In genomic region chr2:200373973-200374416, GRCh38 we compare ENCODE assay signal across 7 cellular contexts.
DNase-seq lines count a peak whose midpoint lies in the region; ATAC-seq and TF ChIP-seq lines count a peak whose summit lies in the region.

No MANE protein-coding gene starts in this region.

- peak; percentile 93 for ATAC-seq in GM18858 (IDR thresholded peaks at IDR 0.05; ENCODE audit: unreplicated experiment)
- ATAC-seq in HCT116: no peak
- ATAC-seq in upper lobe of left lung (ENCODE audit: low FRiP score in 2 of 2): no peak

- no peak overlapping the region for H3K27ac ChIP-seq in HCT116 (ENCODE audit: low read depth, low read length)
- H3K27ac ChIP-seq in esophagus squamous epithelium: peak overlapping the region; percentile 30 to 50 (median 44)
- H3K27ac ChIP-seq in upper lobe of left lung: peak overlapping the region in 3 of 4 donors; percentile 45 to 67 (median 67)

- H4K20me1 ChIP-seq in HCT116 (ENCODE audit: insufficient read depth): no peaks in the 10 kb centered on the region

- intact Hi-C loops in HCT116 (cut with micrococcal nuclease): no loop called here
- intact Hi-C loops in esophagus squamous epithelium (cut with DNase I): no loop called here

- H3K9me3 ChIP-seq in HCT116 (ENCODE audit: control insufficient read depth in 1 of 2, insufficient read depth in 1 of 2, low read depth in 1 of 2, low read length in 2 of 2) (no peaks in the 10 kb centered on the region), esophagus squamous epithelium (no peaks in the 10 kb centered on the region), upper lobe of left lung (no peaks in the 10 kb centered on the region)

- 20 to 28% methylated on average over 5 of the region's 5 CpGs for WGBS in esophagus squamous epithelium, 2 donors
- WGBS in upper lobe of left lung, 2 donors: 32 to 48% methylated on average over 5 of the region's 5 CpGs

- RAD21 ChIA-PET in HCT116 (lab: Charles Lee; ENCODE audit: low non-redundant PET in 1 of 2, low total read pairs in 2 of 2, uncharacterized antibody in 2 of 2, unreplicated experiment in 2 of 2): no interaction called here

- no peak for TF ChIP-seq RAD21 in HCT116 (IDR thresholded peaks at IDR 0.05; ENCODE audit: low read depth)

- H3K9me2 ChIP-seq in HCT116 (ENCODE audit: insufficient read depth): no peaks in the 10 kb centered on the region

- DNase-seq in HCT116 (ENCODE audit: low read depth, low spot score) (no peak), NAMALWA (ENCODE audit: low spot score) (peak; percentile 61), esophagus squamous epithelium (lab: John Stamatoyannopoulos, UW) (no peak), upper lobe of left lung (peak in 1 of 2 donors; percentile 36), GM03348 (ENCODE audit: low spot score) (no peak), NCI-H2029 treated with DMSO at 0.1 percent for 48 hours (lab: John Stamatoyannopoulos, UW) (no peak)

- BruUV-seq in HCT116 (replicated peaks; lab: Mats Ljungman, UMichigan): no TSS peak

- H3K36me3 ChIP-seq in HCT116 (ENCODE audit: control insufficient read depth in 1 of 2, insufficient read depth in 2 of 2, low read length in 2 of 2): no peaks in the 10 kb centered on the region
- no peaks in the 10 kb centered on the region for H3K36me3 ChIP-seq in esophagus squamous epithelium
- H3K36me3 ChIP-seq in upper lobe of left lung: no peaks in the 10 kb centered on the region

- H2AFZ ChIP-seq in HCT116 (ENCODE audit: low read depth, low read length, poor library complexity, severe bottlenecking): no peak overlapping the region

- TF ChIP-seq POLR2A in HCT116 (IDR thresholded peaks at IDR 0.05; ENCODE audit: borderline replicate concordance, extremely low read depth, insufficient read depth, insufficient read length) (no peak), esophagus squamous epithelium (IDR thresholded peaks at IDR 0.05) (no peak), upper lobe of left lung (IDR thresholded peaks at IDR 0.05) (no peak)

- H3K4me1 ChIP-seq in HCT116 (ENCODE audit: control insufficient read depth in 1 of 2, insufficient read depth in 2 of 2, low read length in 2 of 2) (peaks cover 42 to 69% of the 10 kb centered on the region in 2 experiments), esophagus squamous epithelium (peaks cover 0 to 70% (median 11%) of the 10 kb centered on the region in 3 donors), upper lobe of left lung (peaks cover 25 to 50% (median 37%) of the 10 kb centered on the region in 4 donors)

- H3K27me3 ChIP-seq in HCT116 (ENCODE audit: insufficient read depth, low read length): no peaks in the 10 kb centered on the region
- no peaks in the 10 kb centered on the region for H3K27me3 ChIP-seq in esophagus squamous epithelium
- no peaks in the 10 kb centered on the region for H3K27me3 ChIP-seq in upper lobe of left lung

- H3K4me3 ChIP-seq in HCT116 (replicated peaks in 1 of 2; ENCODE audit: low read depth in 1 of 2, low read length in 2 of 2): no peak overlapping the region
- H3K4me3 ChIP-seq in esophagus squamous epithelium: peak overlapping the region in 3 of 4 donors; percentile 22 to 51 (median 27)
- peak overlapping the region in 2 of 4 donors; percentile 24 to 34 for H3K4me3 ChIP-seq in upper lobe of left lung

- POLR2A ChIA-PET in HCT116 (lab: Charles Lee): no interaction called here

- peaks cover 27% of the 10 kb centered on the region for H3K79me2 ChIP-seq in HCT116 (ENCODE audit: insufficient read depth, low read length)

- 0 out of 2 replicates have a peak overlapping the region, but pooled peaks have one; percentile 14 for H3K9ac ChIP-seq in HCT116 (ENCODE audit: low read length)

- TF ChIP-seq CTCF in HCT116 (IDR thresholded peaks at IDR 0.05 in 2 of 3, conservative IDR thresholded peaks at IDR 0.05 in 1 of 3; ENCODE audit: borderline replicate concordance in 1 of 3, insufficient read depth in 1 of 3, low read depth in 2 of 3, low read length in 2 of 3): no peak
- no peak for TF ChIP-seq CTCF in esophagus squamous epithelium (IDR thresholded peaks at IDR 0.05)
- no peak for TF ChIP-seq CTCF in upper lobe of left lung (IDR thresholded peaks at IDR 0.05)

- TF ChIP-seq EP300 in upper lobe of left lung (IDR thresholded peaks at IDR 0.05): no peak

- H3K4me2 ChIP-seq in HCT116 (ENCODE audit: low read length): peak overlapping the region; percentile 43

- CTCF ChIA-PET in HCT116 (lab: Charles Lee): no interaction called here

TF ChIP-seq in HCT116, 20 proteins besides CTCF, POLR2A, EP300 and RAD21:
- no peak for TF ChIP-seq EGR1 (IDR thresholded peaks at IDR 0.05; ENCODE audit: low read depth)
- TF ChIP-seq ELF1 (IDR thresholded peaks at IDR 0.05; ENCODE audit: borderline replicate concordance, low read depth): peak; percentile 15; the same call in 1 of the 2 replicates
- TF ChIP-seq ZFX (IDR thresholded peaks at IDR 0.05): no peak
- TF ChIP-seq TCF7L2 (IDR thresholded peaks at IDR 0.05; ENCODE audit: borderline replicate concordance, extremely low read depth, insufficient read depth, insufficient read length): no peak
- TF ChIP-seq, protein P1, sequence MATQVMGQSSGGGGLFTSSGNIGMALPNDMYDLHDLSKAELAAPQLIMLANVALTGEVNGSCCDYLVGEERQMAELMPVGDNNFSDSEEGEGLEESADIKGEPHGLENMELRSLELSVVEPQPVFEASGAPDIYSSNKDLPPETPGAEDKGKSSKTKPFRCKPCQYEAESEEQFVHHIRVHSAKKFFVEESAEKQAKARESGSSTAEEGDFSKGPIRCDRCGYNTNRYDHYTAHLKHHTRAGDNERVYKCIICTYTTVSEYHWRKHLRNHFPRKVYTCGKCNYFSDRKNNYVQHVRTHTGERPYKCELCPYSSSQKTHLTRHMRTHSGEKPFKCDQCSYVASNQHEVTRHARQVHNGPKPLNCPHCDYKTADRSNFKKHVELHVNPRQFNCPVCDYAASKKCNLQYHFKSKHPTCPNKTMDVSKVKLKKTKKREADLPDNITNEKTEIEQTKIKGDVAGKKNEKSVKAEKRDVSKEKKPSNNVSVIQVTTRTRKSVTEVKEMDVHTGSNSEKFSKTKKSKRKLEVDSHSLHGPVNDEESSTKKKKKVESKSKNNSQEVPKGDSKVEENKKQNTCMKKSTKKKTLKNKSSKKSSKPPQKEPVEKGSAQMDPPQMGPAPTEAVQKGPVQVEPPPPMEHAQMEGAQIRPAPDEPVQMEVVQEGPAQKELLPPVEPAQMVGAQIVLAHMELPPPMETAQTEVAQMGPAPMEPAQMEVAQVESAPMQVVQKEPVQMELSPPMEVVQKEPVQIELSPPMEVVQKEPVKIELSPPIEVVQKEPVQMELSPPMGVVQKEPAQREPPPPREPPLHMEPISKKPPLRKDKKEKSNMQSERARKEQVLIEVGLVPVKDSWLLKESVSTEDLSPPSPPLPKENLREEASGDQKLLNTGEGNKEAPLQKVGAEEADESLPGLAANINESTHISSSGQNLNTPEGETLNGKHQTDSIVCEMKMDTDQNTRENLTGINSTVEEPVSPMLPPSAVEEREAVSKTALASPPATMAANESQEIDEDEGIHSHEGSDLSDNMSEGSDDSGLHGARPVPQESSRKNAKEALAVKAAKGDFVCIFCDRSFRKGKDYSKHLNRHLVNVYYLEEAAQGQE (IDR thresholded peaks at IDR 0.05; ENCODE audit: low read depth): no peak
- TF ChIP-seq JUND (IDR thresholded peaks at IDR 0.05): no peak
- 0 out of 2 replicates have a peak, but pooled peaks have one; percentile 18 for TF ChIP-seq MAX (IDR thresholded peaks at IDR 0.05)

Comparison
In these comparisons a context has a peak if more than half of its experiments do, and no peak if none do; other contexts are left out.
1. H3K4me3 ChIP-seq: peak in esophagus squamous epithelium (3 of 4); none in HCT116 (0 of 2).